Comparison of ENCODE assay signal across 17 cellular contexts in the genomic region with DNA sequence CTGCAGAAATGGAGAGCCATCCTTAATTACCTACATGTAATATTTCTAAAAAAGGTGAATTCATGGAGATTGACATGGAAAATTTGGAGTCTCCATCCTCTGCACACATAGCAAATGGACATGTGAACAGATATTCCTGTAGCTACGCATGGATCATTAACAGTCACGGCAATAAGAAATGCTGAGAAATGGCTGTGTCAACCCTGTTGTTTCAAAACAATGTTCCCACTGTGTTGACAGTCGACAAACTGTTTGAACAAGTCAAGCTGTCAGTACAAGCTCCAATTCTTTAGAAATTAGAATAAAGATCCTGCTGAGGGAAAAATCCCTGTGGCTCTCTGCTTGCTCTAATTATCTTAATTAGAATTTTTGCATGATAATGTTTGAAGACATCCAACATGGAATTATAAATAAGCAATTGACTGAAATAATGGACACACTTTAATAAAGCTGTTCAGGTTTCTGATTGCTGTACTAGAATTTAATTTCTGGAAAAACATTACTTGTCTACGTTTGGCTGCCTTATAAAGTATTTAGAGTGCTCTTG. TPM values are rescaled to one million over a fixed set of nuclear protein-coding genes. Genes with fewer than 3 reads are reported as not detected.
DNase-seq lines count a peak whose midpoint lies in the region; ATAC-seq and TF ChIP-seq lines count a peak whose summit lies in the region.
"Had no signal": no experiment of that assay in that cellular context is flagged by ENCODE, and none has a peak within 500 bp of the region (broad histone marks: within the 10 kb centered on the region; RNA-seq: fewer than 3 reads in every experiment).

No MANE protein-coding gene starts in this region.

- H3K14ac ChIP-seq in neuronal stem cell (ENCODE audit: low read length): no peak overlapping the region

- H3K23ac ChIP-seq in neuronal stem cell (ENCODE audit: low read depth, low read length, poor library complexity): no peak overlapping the region

- H2BK15ac ChIP-seq in neuronal stem cell (ENCODE audit: low read length): no peak overlapping the region

- no CpG with 5 or more reads among the region's 4 CpGs for WGBS in neuronal stem cell (ENCODE audit: extremely low coverage in 2 of 2, insufficient read length in 2 of 2, insufficient replicate concordance in 1 of 2), 2 donors

- H3K27me3 Mint-ChIP-seq in T-cell: no peaks in the 10 kb centered on the region

- peak overlapping the region; percentile 59 to 63 for H3K27ac Mint-ChIP-seq in T-cell
- H3K27ac Mint-ChIP-seq: WTC11 had no signal

- peaks cover 75% of the 10 kb centered on the region for H3K36me3 Mint-ChIP-seq in T-cell
- H3K36me3 Mint-ChIP-seq: WTC11 had no signal

- H3K4me1 Mint-ChIP-seq in T-cell: peaks cover 12 to 27% (median 26%) of the 10 kb centered on the region in 3 donors

- no peak for ATAC-seq in T-cell (replicated peaks in 1 of 4)
- ATAC-seq: heart right ventricle, WTC11 had no signal

- no peak overlapping the region for H3K18ac ChIP-seq in neuronal stem cell (ENCODE audit: low read length)

- no peak overlapping the region for H2BK120ac ChIP-seq in neuronal stem cell (ENCODE audit: low read depth, low read length)

- no peaks in the 10 kb centered on the region for H3K36me3 ChIP-seq in neuronal stem cell (replicated peaks in 1 of 2; ENCODE audit: control insufficient read depth in 2 of 2, insufficient read depth in 2 of 2, low read length in 2 of 2)
- no peaks in the 10 kb centered on the region for H3K36me3 ChIP-seq in breast epithelium

- no peak for TF ChIP-seq POLR2A in breast epithelium (IDR thresholded peaks at IDR 0.05)

- peak overlapping the region; percentile 11 for H2AFZ ChIP-seq in neuronal stem cell (ENCODE audit: low read length)

- H2BK5ac ChIP-seq in neuronal stem cell (ENCODE audit: low read length): no peak overlapping the region

- no peak overlapping the region for H3K9ac ChIP-seq in neuronal stem cell (ENCODE audit: low read depth, low read length, poor library complexity)

- intact Hi-C loops in breast epithelium (cut with DNase I; ENCODE audit: low total_unique reads): no loop called here

- H3K4me1 ChIP-seq in neuronal stem cell (ENCODE audit: control insufficient read depth in 2 of 2, insufficient read depth in 1 of 2, low read depth in 1 of 2, low read length in 2 of 2) (peaks cover 0 to 2% of the 10 kb centered on the region in 2 donors), breast epithelium (no peaks in the 10 kb centered on the region)
- H3K4me1 ChIP-seq: heart right ventricle had no signal

- no peak overlapping the region for H3K4me3 Mint-ChIP-seq in T-cell
- H3K4me3 Mint-ChIP-seq: WTC11 had no signal

- no peaks in the 10 kb centered on the region for H3K9me3 ChIP-seq in neuronal stem cell (replicated peaks in 1 of 2; ENCODE audit: control insufficient read depth in 2 of 2, insufficient read depth in 1 of 2, low read depth in 1 of 2, low read length in 2 of 2)
- H3K9me3 ChIP-seq in breast epithelium: no peaks in the 10 kb centered on the region
- H3K9me3 ChIP-seq: heart right ventricle, upper lobe of left lung had no signal

- H3K27me3 ChIP-seq in neuronal stem cell (ENCODE audit: control insufficient read depth in 3 of 3, insufficient read depth in 3 of 3, low read depth in 1 of 3, low read length in 3 of 3) (no peaks in the 10 kb centered on the region), breast epithelium (no peaks in the 10 kb centered on the region)
- H3K27me3 ChIP-seq: upper lobe of left lung had no signal

- no peak overlapping the region for H4K91ac ChIP-seq in neuronal stem cell (ENCODE audit: low read depth, low read length, poor library complexity)

- no peak overlapping the region for H4K8ac ChIP-seq in neuronal stem cell (ENCODE audit: low read depth, low read length)

- H3K4ac ChIP-seq in neuronal stem cell (ENCODE audit: low read length): no peak overlapping the region

- POLR2A ChIA-PET in T-cell (lab: Charles Lee): interaction anchor here (0.6 to 1.1 kb wide), 4 partner anchors 8 to 111 kb away, joined by 3 to 4 read pairs (median 3); partner anchors contain the start of gene LCP1 (in 1 of the 2)

- CTCF ChIA-PET in T-cell (lab: Charles Lee): interaction anchor here (0.7 to 1.3 kb wide), 6 partner anchors 9 to 178 kb away, joined by 3 to 7 read pairs (median 4); no protein-coding TSS in a partner anchor

- no peaks in the 10 kb centered on the region for H3K79me1 ChIP-seq in neuronal stem cell (ENCODE audit: low read depth, low read length)

- no peak overlapping the region for H2BK12ac ChIP-seq in neuronal stem cell (ENCODE audit: low read length)

- no peak overlapping the region for H3K4me2 ChIP-seq in neuronal stem cell (ENCODE audit: insufficient read depth, low read length, poor library complexity, severe bottlenecking)

- H3K4me3 ChIP-seq in neuronal stem cell (ENCODE audit: low read length in 2 of 2): no peak overlapping the region
- H3K4me3 ChIP-seq in breast epithelium: no peak overlapping the region
- H3K4me3 ChIP-seq: heart right ventricle, upper lobe of left lung had no signal

- H3K27ac ChIP-seq in neuronal stem cell (replicated peaks; ENCODE audit: low read length): no peak overlapping the region
- H3K27ac ChIP-seq in caudate nucleus (ENCODE audit: low read depth, low read length): no peak overlapping the region
- no peak overlapping the region for H3K27ac ChIP-seq in breast epithelium
- H3K27ac ChIP-seq: heart right ventricle, upper lobe of left lung had no signal

- peak; percentile 0 for DNase-seq in NCI-H2227 treated with DMSO at 0.1 percent for 48 hours (lab: John Stamatoyannopoulos, UW)
- no peak for DNase-seq in NCI-H2227 (lab: John Stamatoyannopoulos, UW; ENCODE audit: unreplicated experiment)
- DNase-seq in DMS53 treated with DMSO at 0.1 percent for 48 hours (lab: John Stamatoyannopoulos, UW; ENCODE audit: unreplicated experiment): peak; percentile 62
- DNase-seq in T-cell: no peak
- no peak for DNase-seq in neuronal stem cell (ENCODE audit: low spot score)
- no peak for DNase-seq in caudate nucleus (lab: John Stamatoyannopoulos, UW)
- DNase-seq in AG08395 (ENCODE audit: low spot score): no peak
- no peak for DNase-seq in breast epithelium (ENCODE audit: low spot score in 2 of 2)
- DNase-seq: effector CD8-positive, alpha-beta T cell; heart right ventricle; kidney; NCI-H187 treated with DMSO at 0.1 percent for 48 hours; occipital lobe; T-helper 1 cell; upper lobe of left lung had no signal

- no peaks in the 10 kb centered on the region for H3K9me3 Mint-ChIP-seq in T-cell
- H3K9me3 Mint-ChIP-seq: WTC11 had no signal

- no peak for TF ChIP-seq CTCF in breast epithelium (IDR thresholded peaks at IDR 0.05)

- H2AK5ac ChIP-seq in neuronal stem cell (ENCODE audit: low read depth, low read length): no peak overlapping the region

RNA-seq across cellular contexts. Expression of gene CPB2, which starts 37.9 kb away (rescaled TPM):
- total RNA-seq in T-cell: under 1 TPM in 3 of 5 donors, not detected in 2; 0.13 to 0.29 (median 0.28) TPM
- not detected for polyA plus RNA-seq in neuronal stem cell (2013, experiment 1 of 2)
- not detected for polyA plus RNA-seq in neuronal stem cell (2013, experiment 2 of 2)
- total RNA-seq in breast epithelium: not detected
- total RNA-seq: bronchial epithelial cell, heart right ventricle, kidney, occipital lobe had no signal
- polyA plus RNA-seq: heart right ventricle had no signal

RNA-seq across cellular contexts. Expression of gene LCP1, which starts 39.2 kb away (rescaled TPM):
- total RNA-seq in T-cell (100 to 1,000 TPM; 338 to 574 (median 413) TPM), breast epithelium (10 to 100 TPM; 28.2 to 94.9 (median 61.3) TPM)
- 0.22 TPM for polyA plus RNA-seq in neuronal stem cell (2013, experiment 1 of 2)
- 0.21 TPM for polyA plus RNA-seq in neuronal stem cell (2013, experiment 2 of 2)

Comparison
In these comparisons a context has a peak if more than half of its experiments do, and no peak if none do; other contexts are left out.
1. DNase-seq: peak in NCI-H2227 treated with DMSO at 0.1 percent for 48 hours (single experiment) and DMS53 treated with DMSO at 0.1 percent for 48 hours (single experiment); none in NCI-H2227 (single experiment), T-cell (0 of 34), neuronal stem cell (single experiment), caudate nucleus (0 of 61), AG08395 (single experiment) and breast epithelium (0 of 2).